In genomic region chr20:3248167-3248992, GRCh38 we compare ENCODE assay signal across 1 cellular context.
TF ChIP-seq lines count a peak whose summit lies in the region.

No MANE protein-coding gene starts in this region.

TF ChIP-seq in HepG2, 621 proteins besides CTCF, POLR2A, EP300 and RAD21 (continued from another document and continues in another):
- TF ChIP-seq NRL (CRISPR knock-in tag; IDR thresholded peaks at IDR 0.05; ENCODE audit: borderline replicate concordance) = peak; percentile 78; the same call in 1 of the 2 replicates
- TF ChIP-seq CENPBD1 (CRISPR knock-in tag; IDR thresholded peaks at IDR 0.05; ENCODE audit: borderline replicate concordance, low read depth) = no peak
- TF ChIP-seq ZNF784 (CRISPR knock-in tag; IDR thresholded peaks at IDR 0.05; ENCODE audit: borderline replicate concordance) = no peak
- TF ChIP-seq RELA (CRISPR knock-in tag; IDR thresholded peaks at IDR 0.05) = no peak
- no peak for TF ChIP-seq MLXIP (CRISPR knock-in tag; IDR thresholded peaks at IDR 0.05; ENCODE audit: borderline replicate concordance)
- no peak for TF ChIP-seq PHF20 (CRISPR knock-in tag; IDR thresholded peaks at IDR 0.05)
- TF ChIP-seq ZBTB42 (CRISPR knock-in tag; IDR thresholded peaks at IDR 0.05) = no peak; the same call in 1 of the 2 replicates
- TF ChIP-seq ATF4 (CRISPR knock-in tag; IDR thresholded peaks at IDR 0.05) = no peak
- no peak for TF ChIP-seq ZBTB43 (CRISPR knock-in tag; conservative IDR thresholded peaks at IDR 0.05)
- TF ChIP-seq ZNF547 (CRISPR knock-in tag; IDR thresholded peaks at IDR 0.05) = no peak
- no peak for TF ChIP-seq GLMP (CRISPR knock-in tag; IDR thresholded peaks at IDR 0.05; ENCODE audit: borderline replicate concordance)
- no peak for TF ChIP-seq ZSCAN29 (CRISPR knock-in tag; conservative IDR thresholded peaks at IDR 0.05)
- TF ChIP-seq REL (CRISPR knock-in tag; conservative IDR thresholded peaks at IDR 0.05) = no peak
- 0 out of 2 replicates have a peak, but pooled peaks have one; percentile 73 for TF ChIP-seq ZNF772 (CRISPR knock-in tag; IDR thresholded peaks at IDR 0.05)
- TF ChIP-seq HOXA9 (CRISPR knock-in tag; IDR thresholded peaks at IDR 0.05; ENCODE audit: borderline replicate concordance) = no peak
- TF ChIP-seq ZNF180 (CRISPR knock-in tag; IDR thresholded peaks at IDR 0.05; ENCODE audit: borderline replicate concordance, low read depth) = no peak
- no peak for TF ChIP-seq SMARCE1 (IDR thresholded peaks at IDR 0.05; ENCODE audit: borderline replicate concordance)
- no peak for TF ChIP-seq ZXDC (CRISPR knock-in tag; IDR thresholded peaks at IDR 0.05)
- no peak for TF ChIP-seq ZNF709 (CRISPR knock-in tag; IDR thresholded peaks at IDR 0.05)
- no peak for TF ChIP-seq POLR2AphosphoS2 (IDR thresholded peaks at IDR 0.05; ENCODE audit: low read depth, low read length)
- no peak; the same call in 1 of the 2 replicates for TF ChIP-seq ZBTB34 (CRISPR knock-in tag; IDR thresholded peaks at IDR 0.05)
- TF ChIP-seq FOXK2 (IDR thresholded peaks at IDR 0.05) = no peak
- no peak; the same call in 1 of the 2 replicates for TF ChIP-seq ARID5B (CRISPR knock-in tag; IDR thresholded peaks at IDR 0.05)
- no peak for TF ChIP-seq KDM5A (IDR thresholded peaks at IDR 0.05; ENCODE audit: borderline replicate concordance, low read length)
- no peak for TF ChIP-seq CHD4 (IDR thresholded peaks at IDR 0.05; ENCODE audit: borderline replicate concordance, low read length)
- TF ChIP-seq ZNF34 (CRISPR knock-in tag; IDR thresholded peaks at IDR 0.05; ENCODE audit: borderline replicate concordance) = no peak
- TF ChIP-seq ZNF691 (CRISPR knock-in tag; IDR thresholded peaks at IDR 0.05; ENCODE audit: borderline replicate concordance, low read depth) = 0 out of 2 replicates have a peak, but pooled peaks have one; percentile 10
- 0 out of 4 replicates have a peak, but pooled peaks of 1 of the 2 experiments have one; percentile 22 for TF ChIP-seq HMGXB4 (CRISPR knock-in tag; IDR thresholded peaks at IDR 0.05; ENCODE audit: borderline replicate concordance in 1 of 2, low read depth in 1 of 2)
- peak; percentile 20; the same call in 1 of the 2 replicates for TF ChIP-seq HOXD1 (CRISPR knock-in tag; IDR thresholded peaks at IDR 0.05)
- TF ChIP-seq IKZF5 (CRISPR knock-in tag; IDR thresholded peaks at IDR 0.05) = 0 out of 2 replicates have a peak, but pooled peaks have one; percentile 24
- no peak for TF ChIP-seq DBP (CRISPR knock-in tag; IDR thresholded peaks at IDR 0.05; ENCODE audit: not compliant biosample characterization)
- TF ChIP-seq NCOR1 (IDR thresholded peaks at IDR 0.05; ENCODE audit: borderline replicate concordance, low read length) = no peak
- TF ChIP-seq YEATS2 (CRISPR knock-in tag; IDR thresholded peaks at IDR 0.05; ENCODE audit: borderline replicate concordance) = peak; percentile 45; the same call in 1 of the 2 replicates
- no peak for TF ChIP-seq GABPA (IDR thresholded peaks at IDR 0.05; ENCODE audit: low read depth, low read length)
- TF ChIP-seq GABPA (CRISPR knock-in tag; IDR thresholded peaks at IDR 0.05; ENCODE audit: low read depth) = no peak
- TF ChIP-seq TRIM24 (CRISPR knock-in tag; IDR thresholded peaks at IDR 0.05) = no peak
- TF ChIP-seq MED13 (CRISPR knock-in tag; IDR thresholded peaks at IDR 0.05) = no peak
